ENCODE assay signal across 20 cellular contexts in genomic region chr5:167853421-167853820, GRCh38.
A peak's percentile ranks its signal among the peaks of the same experiment; 100 is the strongest.
DNase-seq lines count a peak whose midpoint lies in the region; ATAC-seq and TF ChIP-seq lines count a peak whose summit lies in the region.
"Had no signal": no experiment of that assay in that cellular context is flagged by ENCODE, and none has a peak within 500 bp of the region (broad histone marks: within the 10 kb centered on the region; RNA-seq: fewer than 3 reads in every experiment).

No MANE protein-coding gene starts in this region.

- H3K27ac Mint-ChIP-seq in osteocyte (ENCODE audit: unreplicated experiment), result no peak overlapping the region
- H3K27ac Mint-ChIP-seq: activated naive CD4-positive, alpha-beta T cell treated with anti-CD3 and anti-CD28 coated beads, Interleukin-2, amount 50 U/mL, for 72 hours; B cell; dendritic cell treated with granulocyte-macrophage colony-stimulating factor and Interleukin-4, amounts not matched to agents 40 ng/mL and 50 ng/mL, for 4 days; naive thymus-derived CD8-positive, alpha-beta T cell; stimulated activated memory B cell treated with anti-CD40 and anti-IgM and Interleukin-4, amounts not matched to agents 10 μg/mL and 1 μg/mL and 100 μg/mL, for 72 hours had no signal

- peak; percentile 39 for DNase-seq in AG09319 (ENCODE audit: extremely low read depth, low read depth)
- peak; percentile 44 for DNase-seq in HS-5 (ENCODE audit: low read depth)
- DNase-seq in choroid plexus epithelial cell (ENCODE audit: low read depth), result peak; percentile 65
- DNase-seq in osteocyte (ENCODE audit: extremely low spot score, unreplicated experiment), result no peak
- DNase-seq in epidermal melanocyte (ENCODE audit: insufficient read length, low spot score), result no peak
- no peak for DNase-seq in GM10266 (ENCODE audit: extremely low spot score)
- DNase-seq: activated T-cell treated with anti-CD3 and anti-CD28 coated beads, Interleukin-2, amount 50 U/mL, for 48 hours; Caco-2; naive thymus-derived CD8-positive, alpha-beta T cell; NCI-H2171; NCI-H526; sigmoid colon; SW 1271; testis had no signal

- H3K4me3 Mint-ChIP-seq in osteocyte (ENCODE audit: unreplicated experiment), result peak overlapping the region; percentile 42
- H3K4me3 Mint-ChIP-seq: B cell; dendritic cell treated with granulocyte-macrophage colony-stimulating factor and Interleukin-4, amounts not matched to agents 40 ng/mL and 50 ng/mL, for 4 days; naive thymus-derived CD8-positive, alpha-beta T cell; stimulated activated memory B cell treated with anti-CD40 and anti-IgM and Interleukin-4, amounts not matched to agents 10 μg/mL and 1 μg/mL and 100 μg/mL, for 72 hours had no signal

- no peak for TF ChIP-seq CTCF in AG09319 (IDR thresholded peaks at IDR 0.05; ENCODE audit: low read depth, low read length)
- TF ChIP-seq CTCF in choroid plexus epithelial cell (conservative IDR thresholded peaks at IDR 0.05; ENCODE audit: low read depth, low read length), result no peak
- TF ChIP-seq CTCF in osteocyte (IDR thresholded peaks at IDR 0.05), result no peak
- TF ChIP-seq CTCF in GM10266 (IDR thresholded peaks at IDR 0.05; ENCODE audit: control insufficient read depth, insufficient read depth, low read depth, missing control alignments), result no peak

- no peak for ATAC-seq in GM18858 (IDR thresholded peaks at IDR 0.05; ENCODE audit: unreplicated experiment)
- no peak for ATAC-seq in GM21786 (IDR thresholded peaks at IDR 0.05; ENCODE audit: unreplicated experiment)
- ATAC-seq: activated naive CD4-positive, alpha-beta T cell treated with anti-CD3 and anti-CD28 coated beads, Interleukin-2, amount 50 U/mL, for 72 hours; naive thymus-derived CD8-positive, alpha-beta T cell; stimulated activated memory B cell treated with anti-CD40 and anti-IgM and Interleukin-4, amounts not matched to agents 10 μg/mL and 1 μg/mL and 100 μg/mL, for 72 hours had no signal

- H3K9me3 Mint-ChIP-seq in osteocyte (ENCODE audit: unreplicated experiment), result no peaks in the 10 kb centered on the region
- H3K9me3 Mint-ChIP-seq: stimulated activated memory B cell treated with anti-CD40 and anti-IgM and Interleukin-4, amounts not matched to agents 10 μg/mL and 1 μg/mL and 100 μg/mL, for 72 hours had no signal

- H3K36me3 Mint-ChIP-seq in osteocyte (ENCODE audit: unreplicated experiment), result no peaks in the 10 kb centered on the region
- H3K36me3 Mint-ChIP-seq: activated naive CD4-positive, alpha-beta T cell treated with anti-CD3 and anti-CD28 coated beads, Interleukin-2, amount 50 U/mL, for 72 hours; naive thymus-derived CD8-positive, alpha-beta T cell; stimulated activated memory B cell treated with anti-CD40 and anti-IgM and Interleukin-4, amounts not matched to agents 10 μg/mL and 1 μg/mL and 100 μg/mL, for 72 hours had no signal

- peaks cover 3% of the 10 kb centered on the region for H3K27me3 Mint-ChIP-seq in osteocyte (ENCODE audit: unreplicated experiment)
- H3K27me3 Mint-ChIP-seq: B cell; stimulated activated memory B cell treated with anti-CD40 and anti-IgM and Interleukin-4, amounts not matched to agents 10 μg/mL and 1 μg/mL and 100 μg/mL, for 72 hours had no signal

- no peak overlapping the region for H3K4me3 ChIP-seq in choroid plexus epithelial cell (ENCODE audit: low read depth, low read length)
- H3K4me3 ChIP-seq: sigmoid colon, testis had no signal

- H3K4me1 Mint-ChIP-seq in osteocyte (ENCODE audit: unreplicated experiment), result peaks cover 15% of the 10 kb centered on the region
- H3K4me1 Mint-ChIP-seq: B cell; naive thymus-derived CD8-positive, alpha-beta T cell; stimulated activated memory B cell treated with anti-CD40 and anti-IgM and Interleukin-4, amounts not matched to agents 10 μg/mL and 1 μg/mL and 100 μg/mL, for 72 hours had no signal

Comparison
In these comparisons a context has a peak if more than half of its experiments do, and no peak if none do; other contexts are left out.
1. DNase-seq: peak in AG09319 (single experiment), HS-5 (single experiment) and choroid plexus epithelial cell (single experiment); none in osteocyte (single experiment), epidermal melanocyte (single experiment) and GM10266 (single experiment).